10 cellular contexts compared by ENCODE assay signal in genomic region chr19:38654478-38655079, GRCh38. TPM values are rescaled to one million over a fixed set of nuclear protein-coding genes. Genes with fewer than 3 reads are reported as not detected.
DNase-seq lines count a peak whose midpoint lies in the region; ATAC-seq and TF ChIP-seq lines count a peak whose summit lies in the region.
"Had no signal": no experiment of that assay in that cellular context is flagged by ENCODE, and none has a peak within 500 bp of the region (broad histone marks: within the 10 kb centered on the region; RNA-seq: fewer than 3 reads in every experiment).

No MANE protein-coding gene starts in this region.

- H3K27ac ChIP-seq in skeletal muscle tissue (ENCODE audit: low read depth, low read length): peak overlapping the region; percentile 95

- H3K9me3 Mint-ChIP-seq in activated CD8-positive, alpha-beta T cell treated with anti-CD3 and anti-CD28 coated beads for 36 hours: no peaks in the 10 kb centered on the region
- peaks cover 23% of the 10 kb centered on the region for H3K9me3 Mint-ChIP-seq in glutamatergic neuron (ENCODE audit: unreplicated experiment)

- intact Hi-C loops in activated CD8-positive, alpha-beta T cell treated with anti-CD3 and anti-CD28 coated beads for 36 hours (cut with micrococcal nuclease): no loop called here

- peaks cover 80% of the 10 kb centered on the region for H3K4me1 Mint-ChIP-seq in activated CD8-positive, alpha-beta T cell treated with anti-CD3 and anti-CD28 coated beads for 36 hours (ENCODE audit: low read depth)
- peaks cover 61% of the 10 kb centered on the region for H3K4me1 Mint-ChIP-seq in glutamatergic neuron (ENCODE audit: low read depth, unreplicated experiment)

- peak overlapping the region; percentile 86 for H3K27ac Mint-ChIP-seq in activated CD8-positive, alpha-beta T cell treated with anti-CD3 and anti-CD28 coated beads for 36 hours
- H3K27ac Mint-ChIP-seq in glutamatergic neuron (ENCODE audit: unreplicated experiment): peak overlapping the region; percentile 98

- no peaks in the 10 kb centered on the region for H3K9me3 ChIP-seq in skeletal muscle tissue (ENCODE audit: control insufficient read depth in 3 of 3, low read length in 3 of 3)

- DNase-seq in HT-29 (ENCODE audit: low spot score) (peak; percentile 40), glutamatergic neuron (no peak), T-helper 9 cell (no peak), cortex of kidney (lab: John Stamatoyannopoulos, UW) (no peak)
- no peak for DNase-seq in activated CD8-positive, alpha-beta T cell treated with anti-CD3 and anti-CD28 coated beads for 36 hours
- DNase-seq: erythroblast, T1000 had no signal

- POLR2A ChIA-PET in activated CD8-positive, alpha-beta T cell treated with anti-CD3 and anti-CD28 coated beads for 36 hours (lab: Charles Lee): no interaction called here

- H3K9ac ChIP-seq in skeletal muscle tissue (ENCODE audit: low read depth in 1 of 3, low read length in 3 of 3): peak overlapping the region; percentile 41 to 51 (median 44)

- CTCF ChIA-PET in activated CD8-positive, alpha-beta T cell treated with anti-CD3 and anti-CD28 coated beads for 36 hours (lab: Charles Lee): interaction anchor here (1.0 to 2.4 kb wide), 3 partner anchors 20 to 276 kb away, joined by 3 to 6 read pairs (median 6); partner anchors contain the start of genes MRPS12 and SARS2

- H3K4me1 ChIP-seq in skeletal muscle tissue (ENCODE audit: control insufficient read depth in 3 of 3, insufficient read depth in 3 of 3, low read length in 3 of 3): peaks cover 86 to 98% (median 96%) of the 10 kb centered on the region in 3 donors

- H3K36me3 Mint-ChIP-seq in activated CD8-positive, alpha-beta T cell treated with anti-CD3 and anti-CD28 coated beads for 36 hours (ENCODE audit: low read depth): peaks cover 31% of the 10 kb centered on the region
- H3K36me3 Mint-ChIP-seq in glutamatergic neuron (ENCODE audit: unreplicated experiment): peaks cover under 1% of the 10 kb centered on the region

- H3K4me3 Mint-ChIP-seq in activated CD8-positive, alpha-beta T cell treated with anti-CD3 and anti-CD28 coated beads for 36 hours: no peak overlapping the region
- peak overlapping the region; percentile 79 for H3K4me3 Mint-ChIP-seq in glutamatergic neuron (ENCODE audit: unreplicated experiment)

- no peak for TF ChIP-seq CTCF in activated CD8-positive, alpha-beta T cell treated with anti-CD3 and anti-CD28 coated beads for 36 hours (IDR thresholded peaks at IDR 0.05)
- no peak for TF ChIP-seq CTCF in glutamatergic neuron (IDR thresholded peaks at IDR 0.05; ENCODE audit: partially characterized antibody, unreplicated experiment)

- peaks cover 4% of the 10 kb centered on the region for H3K27me3 Mint-ChIP-seq in activated CD8-positive, alpha-beta T cell treated with anti-CD3 and anti-CD28 coated beads for 36 hours
- peaks cover 10% of the 10 kb centered on the region for H3K27me3 Mint-ChIP-seq in glutamatergic neuron (ENCODE audit: unreplicated experiment)

- ATAC-seq in activated CD8-positive, alpha-beta T cell treated with anti-CD3 and anti-CD28 coated beads for 36 hours: no peak
- ATAC-seq in HG02678 (IDR thresholded peaks at IDR 0.05; ENCODE audit: unreplicated experiment) (no peak), GM18520 (IDR thresholded peaks at IDR 0.05; ENCODE audit: unreplicated experiment) (no peak)

- H3K36me3 ChIP-seq in skeletal muscle tissue (ENCODE audit: control insufficient read depth in 3 of 3, insufficient read depth in 3 of 3, low read length in 3 of 3): peaks cover 0 to under 1% (median 0%) of the 10 kb centered on the region in 3 donors

- H3K4me3 ChIP-seq in skeletal muscle tissue (ENCODE audit: low read length in 3 of 3): peak overlapping the region in 2 of 3 donors; percentile 0 to 6

- H3K27me3 ChIP-seq in skeletal muscle tissue (ENCODE audit: control insufficient read depth in 3 of 3, insufficient read depth in 3 of 3, low read length in 3 of 3): no peaks in the 10 kb centered on the region

RNA-seq across cellular contexts. Expression of gene ACTN4, which starts 7.1 kb away (rescaled TPM):
- total RNA-seq in HT-29 (2014; rRNA removed; shearing (Covaris generic)): 1,009 and 1,083 TPM in 2 replicates
- total RNA-seq in activated CD8-positive, alpha-beta T cell treated with anti-CD3 and anti-CD28 coated beads for 36 hours: 100 to 1,000 TPM; 183 to 189 TPM
- total RNA-seq in glutamatergic neuron (ENCODE audit: unreplicated experiment) (975 TPM), skeletal muscle tissue (42.3 TPM)

RNA-seq across cellular contexts. Expression of gene EIF3K, which starts 35.6 kb away (rescaled TPM):
- 724 and 815 TPM in 2 replicates for total RNA-seq in HT-29 (2014; rRNA removed; shearing (Covaris generic))
- total RNA-seq in activated CD8-positive, alpha-beta T cell treated with anti-CD3 and anti-CD28 coated beads for 36 hours: 100 to 1,000 TPM; 306 to 308 TPM
- total RNA-seq in glutamatergic neuron (ENCODE audit: unreplicated experiment) (247 TPM), skeletal muscle tissue (314 TPM)

RNA-seq across cellular contexts. Expression of gene MAP4K1, which starts 36.8 kb away (rescaled TPM):
- total RNA-seq in HT-29 (2014; rRNA removed; shearing (Covaris generic)): 0.36 TPM in 1 of 2 replicates, not detected in the other
- total RNA-seq in activated CD8-positive, alpha-beta T cell treated with anti-CD3 and anti-CD28 coated beads for 36 hours: 100 to 1,000 TPM; 166 to 174 TPM
- total RNA-seq in glutamatergic neuron (ENCODE audit: unreplicated experiment) (6.3 TPM), skeletal muscle tissue (under 0.01 TPM)

Comparison
In these comparisons a context has a peak if more than half of its experiments do, and no peak if none do; other contexts are left out.
1. RNA of gene MAP4K1, which starts 36.8 kb away (total RNA-seq): 166 to 174 TPM in activated CD8-positive, alpha-beta T cell treated with anti-CD3 and anti-CD28 coated beads for 36 hours; 6.3 TPM in glutamatergic neuron (single experiment), 0.36 TPM in HT-29 and under 0.01 TPM in skeletal muscle tissue (single experiment); every median in the first group is over 10 times any median in the second.